ENCODE assay signal across 18 cellular contexts in the genomic region with DNA sequence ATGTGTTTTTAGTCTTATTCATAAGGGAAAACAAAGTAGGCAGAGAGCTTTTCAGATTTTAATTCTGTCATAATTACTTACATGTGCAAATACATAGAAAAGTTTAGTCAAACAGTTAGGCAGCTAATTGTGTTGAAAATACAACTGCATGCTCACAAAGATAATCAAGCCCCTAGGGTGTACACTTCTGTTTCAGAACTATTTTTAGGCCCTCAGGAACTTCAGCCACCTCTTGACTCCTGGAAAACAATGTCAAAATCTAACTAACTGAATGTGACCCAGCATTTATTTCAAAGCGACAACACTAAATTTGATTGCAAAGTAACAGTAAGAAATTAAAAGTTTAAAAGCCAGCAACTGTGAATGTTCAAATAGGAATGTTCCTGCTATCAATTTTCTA.
DNase-seq lines count a peak whose midpoint lies in the region; ATAC-seq and TF ChIP-seq lines count a peak whose summit lies in the region.
"Had no signal": no experiment of that assay in that cellular context is flagged by ENCODE, and none has a peak within 500 bp of the region (broad histone marks: within the 10 kb centered on the region; RNA-seq: fewer than 3 reads in every experiment).

No MANE protein-coding gene starts in this region.

- H3K27ac Mint-ChIP-seq in neural crest cell (ENCODE audit: unreplicated experiment) = peak overlapping the region; percentile 43
- H3K27ac Mint-ChIP-seq: CD4-positive, CD25-positive, alpha-beta regulatory T cell; CD8-positive, alpha-beta memory T cell; GM23338; HFFc6 had no signal

- H3K27me3 ChIP-seq in cardiac muscle cell (no peaks in the 10 kb centered on the region), right cardiac atrium (ENCODE audit: control insufficient read depth, insufficient read depth) (no peaks in the 10 kb centered on the region), adipocyte (replicated peaks; ENCODE audit: control insufficient read depth, insufficient read depth, low read length) (no peaks in the 10 kb centered on the region), left ventricle myocardium inferior (ENCODE audit: low read depth) (no peaks in the 10 kb centered on the region)

- no peak overlapping the region for H3K4me3 Mint-ChIP-seq in neural crest cell
- H3K4me3 Mint-ChIP-seq: CD4-positive, CD25-positive, alpha-beta regulatory T cell; CD8-positive, alpha-beta memory T cell; GM23338; H9; HFFc6 had no signal

- no peak for ATAC-seq in right cardiac atrium
- ATAC-seq: GM23338, HCT116 had no signal

- H3K36me3 Mint-ChIP-seq in neural crest cell (ENCODE audit: low read depth) = no peaks in the 10 kb centered on the region
- H3K36me3 Mint-ChIP-seq: CD4-positive, CD25-positive, alpha-beta regulatory T cell; CD8-positive, alpha-beta memory T cell had no signal

- peaks cover 30% of the 10 kb centered on the region for H3K4me1 ChIP-seq in cardiac muscle cell (ENCODE audit: low read depth)
- H3K4me1 ChIP-seq in right cardiac atrium (ENCODE audit: control insufficient read depth, insufficient read depth, low read length) = peaks cover 2% of the 10 kb centered on the region
- H3K4me1 ChIP-seq in adipocyte (ENCODE audit: control insufficient read depth, insufficient read depth, low read length) = no peaks in the 10 kb centered on the region
- peaks cover 10% of the 10 kb centered on the region for H3K4me1 ChIP-seq in left ventricle myocardium inferior

- peak in 1 of 2 donors; percentile 58 for DNase-seq in cardiac muscle cell (ENCODE audit: low read depth in 1 of 2, low spot score in 1 of 2)
- DNase-seq in right cardiac atrium = no peak
- DNase-seq in adipocyte (ENCODE audit: low read depth) = peak; percentile 4
- DNase-seq in left ventricle myocardium inferior = no peak
- no peak for DNase-seq in neural crest cell (ENCODE audit: low read depth, low spot score)
- no peak for DNase-seq in NCI-H2171 treated with DMSO at 0.1 percent for 48 hours (lab: John Stamatoyannopoulos, UW)
- DNase-seq in NCI-H2227 treated with DMSO at 0.1 percent for 48 hours (lab: John Stamatoyannopoulos, UW) = no peak
- DNase-seq: CD4-positive, CD25-positive, alpha-beta regulatory T cell; CD8-positive, alpha-beta memory T cell; DMS 273 treated with DMSO at 0.1 percent for 48 hours; DMS79; EL; GF-D8; H9; HFFc6 had no signal

- no peaks in the 10 kb centered on the region for H3K9me3 ChIP-seq in cardiac muscle cell (ENCODE audit: low read depth)
- no peaks in the 10 kb centered on the region for H3K9me3 ChIP-seq in right cardiac atrium (ENCODE audit: control insufficient read depth, low read length)
- no peaks in the 10 kb centered on the region for H3K9me3 ChIP-seq in adipocyte (ENCODE audit: control insufficient read depth, low read length)
- no peaks in the 10 kb centered on the region for H3K9me3 ChIP-seq in left ventricle myocardium inferior (replicated peaks)

- H3K9ac ChIP-seq in adipocyte (ENCODE audit: low read length) = no peak overlapping the region

- WGBS in right cardiac atrium = 39% methylated on average over 1 of the region's 1 CpG

- H3K4me3 ChIP-seq in cardiac muscle cell (no peak overlapping the region), right cardiac atrium (ENCODE audit: low read length) (no peak overlapping the region), adipocyte (ENCODE audit: low read length) (no peak overlapping the region), left ventricle myocardium inferior (no peak overlapping the region)
- H3K4me3 ChIP-seq: GM23338 had no signal

- no peaks in the 10 kb centered on the region for H3K27me3 Mint-ChIP-seq in neural crest cell (ENCODE audit: low read depth)
- H3K27me3 Mint-ChIP-seq: CD4-positive, CD25-positive, alpha-beta regulatory T cell; CD8-positive, alpha-beta memory T cell had no signal

- intact Hi-C loops in right cardiac atrium (cut with DNase I) (no loop called here), left ventricle myocardium inferior (cut with micrococcal nuclease) (no loop called here)

- H3K27ac ChIP-seq in cardiac muscle cell (peak overlapping the region; percentile 91), right cardiac atrium (ENCODE audit: low read length) (no peak overlapping the region), left ventricle myocardium inferior (replicated peaks) (peak overlapping the region; percentile 47)
- H3K27ac ChIP-seq: C4-2B had no signal

- peaks cover 10% of the 10 kb centered on the region for H3K4me1 Mint-ChIP-seq in neural crest cell
- H3K4me1 Mint-ChIP-seq: CD4-positive, CD25-positive, alpha-beta regulatory T cell; CD8-positive, alpha-beta memory T cell had no signal

- peaks cover 3% of the 10 kb centered on the region for H3K9me3 Mint-ChIP-seq in neural crest cell
- H3K9me3 Mint-ChIP-seq: GM23338 had no signal

- H3K36me3 ChIP-seq in cardiac muscle cell (no peaks in the 10 kb centered on the region), adipocyte (ENCODE audit: control insufficient read depth, insufficient read depth, low read length, severe bottlenecking) (no peaks in the 10 kb centered on the region), left ventricle myocardium inferior (no peaks in the 10 kb centered on the region)

- TF ChIP-seq CTCF in cardiac muscle cell (IDR thresholded peaks at IDR 0.05; ENCODE audit: low read depth, low read length) (no peak), left ventricle myocardium inferior (IDR thresholded peaks at IDR 0.05; ENCODE audit: borderline replicate concordance) (no peak), neural crest cell (conservative IDR thresholded peaks at IDR 0.05) (no peak)
